25 cellular contexts compared by ENCODE assay signal in genomic region chr7:132395375-132395774, GRCh38.
"Had no signal": no experiment of that assay in that cellular context is flagged by ENCODE, and none has a peak within 500 bp of the region (broad histone marks: within the 10 kb centered on the region; RNA-seq: fewer than 3 reads in every experiment).

No MANE protein-coding gene starts in this region.

- H3K36me3 Mint-ChIP-seq: neural progenitor cell had no signal

- H3K36me3 ChIP-seq: brain microvascular endothelial cell, lower lobe of right lung, neural progenitor cell, thyroid gland, upper lobe of right lung, WERI-Rb-1 had no signal

- H3K9me3 ChIP-seq: lower lobe of right lung, mucosa of descending colon, SK-N-SH, thyroid gland, upper lobe of right lung had no signal

- H3K9ac ChIP-seq: neural progenitor cell, SK-N-SH had no signal

- H3K27me3 ChIP-seq: brain microvascular endothelial cell, neural progenitor cell, thyroid gland, upper lobe of right lung had no signal

- H3K4me1 ChIP-seq: neural progenitor cell had no signal

- H3K27ac Mint-ChIP-seq: activated naive CD4-positive, alpha-beta T cell treated with anti-CD3 and anti-CD28 coated beads for 36 hours; activated T-cell treated with anti-CD3 and anti-CD28 coated beads, Interleukin-2, amount 50 U/mL, for 72 hours; neural progenitor cell; progenitor cell of endocrine pancreas had no signal

- H3K4me3 ChIP-seq: lower lobe of right lung, mucosa of descending colon, neural progenitor cell, thyroid gland, upper lobe of right lung had no signal

- H3K4me2 ChIP-seq: neural progenitor cell, SK-N-SH had no signal

- H3K27ac ChIP-seq: brain microvascular endothelial cell, lower lobe of right lung, neural progenitor cell, thyroid gland, upper lobe of right lung, WERI-Rb-1 had no signal

- H3K9me3 Mint-ChIP-seq: activated naive CD4-positive, alpha-beta T cell treated with anti-CD3 and anti-CD28 coated beads for 36 hours; activated T-cell treated with anti-CD3 and anti-CD28 coated beads, Interleukin-2, amount 50 U/mL, for 72 hours; neural progenitor cell had no signal

- DNase-seq: activated CD4-positive, alpha-beta T cell treated with anti-CD3 and anti-CD28 coated beads, Interleukin-2, amount 50 U/mL, for 48 hours; activated CD4-positive, CD25-positive, alpha-beta regulatory T cell treated with anti-CD3 and anti-CD28 coated beads, Interleukin-2, amount 50 U/mL, for 72 hours; activated effector memory CD4-positive, alpha-beta T cell treated with Interleukin-2 at 50 U/mL for 16 hours; activated naive CD4-positive, alpha-beta T cell treated with anti-CD3 and anti-CD28 coated beads for 36 hours; activated T-cell treated with anti-CD3 and anti-CD28 coated beads, Interleukin-2, amount 50 U/mL, for 72 hours; anterior cingulate cortex; brain microvascular endothelial cell; central memory CD4-positive, alpha-beta T cell; dermis blood vessel endothelial cell; effector CD8-positive, alpha-beta T cell; foreskin melanocyte; hippocampal formation; lower lobe of right lung; mesendoderm; mucosa of descending colon; retina; SK-N-SH; stimulated activated CD4-positive, alpha-beta T cell treated with anti-CD3 and anti-CD28 coated beads, Interleukin-4, amount 100 ng/mL, for 24 hours; stimulated activated naive CD8-positive, alpha-beta T cell treated with anti-CD3 and anti-CD28 coated beads, Interleukin-15, Interleukin-2, amounts not matched to agents 100 U/mL and 50 U/mL, for 24 hours; substantia nigra; thyroid gland; upper lobe of right lung; WERI-Rb-1 had no signal

- H3K4me3 Mint-ChIP-seq: activated naive CD4-positive, alpha-beta T cell treated with anti-CD3 and anti-CD28 coated beads for 36 hours; activated T-cell treated with anti-CD3 and anti-CD28 coated beads, Interleukin-2, amount 50 U/mL, for 72 hours; neural progenitor cell had no signal
